1 cellular context compared by ENCODE assay signal in the genomic region with DNA sequence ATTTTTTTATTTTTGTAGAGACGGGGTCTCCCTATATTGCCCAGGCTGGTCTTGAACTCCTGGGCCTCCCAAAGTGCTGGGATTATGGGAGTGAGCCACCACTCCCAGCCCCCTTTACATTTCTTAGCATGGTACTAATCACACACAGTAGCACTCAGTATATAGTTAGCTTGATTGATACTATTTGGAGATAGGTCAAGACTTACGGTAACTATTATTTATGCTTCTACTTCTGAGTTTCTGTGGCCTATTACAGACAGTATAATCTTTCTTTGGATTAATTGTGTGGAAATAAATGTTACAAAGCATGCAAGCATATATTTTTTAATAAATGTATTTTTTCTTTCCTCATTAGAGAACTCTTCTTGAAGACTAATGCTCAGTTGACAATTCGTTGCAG.
TF ChIP-seq lines count a peak whose summit lies in the region.

No MANE protein-coding gene starts in this region.

TF ChIP-seq in SK-N-SH, 30 proteins besides CTCF, POLR2A, EP300 and RAD21:
- TF ChIP-seq TAF1 (IDR thresholded peaks at IDR 0.05; ENCODE audit: borderline replicate concordance, low read depth, low read length) (no peak), FOSL2 (IDR thresholded peaks at IDR 0.05; ENCODE audit: borderline replicate concordance, low read depth) (no peak), NFIC (IDR thresholded peaks at IDR 0.05; ENCODE audit: borderline replicate concordance) (no peak), TEAD4 (IDR thresholded peaks at IDR 0.05; ENCODE audit: borderline replicate concordance, insufficient read depth) (no peak)
- TF ChIP-seq, protein P1, sequence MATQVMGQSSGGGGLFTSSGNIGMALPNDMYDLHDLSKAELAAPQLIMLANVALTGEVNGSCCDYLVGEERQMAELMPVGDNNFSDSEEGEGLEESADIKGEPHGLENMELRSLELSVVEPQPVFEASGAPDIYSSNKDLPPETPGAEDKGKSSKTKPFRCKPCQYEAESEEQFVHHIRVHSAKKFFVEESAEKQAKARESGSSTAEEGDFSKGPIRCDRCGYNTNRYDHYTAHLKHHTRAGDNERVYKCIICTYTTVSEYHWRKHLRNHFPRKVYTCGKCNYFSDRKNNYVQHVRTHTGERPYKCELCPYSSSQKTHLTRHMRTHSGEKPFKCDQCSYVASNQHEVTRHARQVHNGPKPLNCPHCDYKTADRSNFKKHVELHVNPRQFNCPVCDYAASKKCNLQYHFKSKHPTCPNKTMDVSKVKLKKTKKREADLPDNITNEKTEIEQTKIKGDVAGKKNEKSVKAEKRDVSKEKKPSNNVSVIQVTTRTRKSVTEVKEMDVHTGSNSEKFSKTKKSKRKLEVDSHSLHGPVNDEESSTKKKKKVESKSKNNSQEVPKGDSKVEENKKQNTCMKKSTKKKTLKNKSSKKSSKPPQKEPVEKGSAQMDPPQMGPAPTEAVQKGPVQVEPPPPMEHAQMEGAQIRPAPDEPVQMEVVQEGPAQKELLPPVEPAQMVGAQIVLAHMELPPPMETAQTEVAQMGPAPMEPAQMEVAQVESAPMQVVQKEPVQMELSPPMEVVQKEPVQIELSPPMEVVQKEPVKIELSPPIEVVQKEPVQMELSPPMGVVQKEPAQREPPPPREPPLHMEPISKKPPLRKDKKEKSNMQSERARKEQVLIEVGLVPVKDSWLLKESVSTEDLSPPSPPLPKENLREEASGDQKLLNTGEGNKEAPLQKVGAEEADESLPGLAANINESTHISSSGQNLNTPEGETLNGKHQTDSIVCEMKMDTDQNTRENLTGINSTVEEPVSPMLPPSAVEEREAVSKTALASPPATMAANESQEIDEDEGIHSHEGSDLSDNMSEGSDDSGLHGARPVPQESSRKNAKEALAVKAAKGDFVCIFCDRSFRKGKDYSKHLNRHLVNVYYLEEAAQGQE (IDR thresholded peaks at IDR 0.05; ENCODE audit: low read depth, low read length), result no peak
- TF ChIP-seq, protein P2, sequence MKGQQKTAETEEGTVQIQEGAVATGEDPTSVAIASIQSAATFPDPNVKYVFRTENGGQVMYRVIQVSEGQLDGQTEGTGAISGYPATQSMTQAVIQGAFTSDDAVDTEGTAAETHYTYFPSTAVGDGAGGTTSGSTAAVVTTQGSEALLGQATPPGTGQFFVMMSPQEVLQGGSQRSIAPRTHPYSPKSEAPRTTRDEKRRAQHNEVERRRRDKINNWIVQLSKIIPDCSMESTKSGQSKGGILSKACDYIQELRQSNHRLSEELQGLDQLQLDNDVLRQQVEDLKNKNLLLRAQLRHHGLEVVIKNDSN (IDR thresholded peaks at IDR 0.05; ENCODE audit: borderline replicate concordance, low read depth), result no peak
TF ChIP-seq in SK-N-SH: peak in this region for 0.
